ENCODE assay signal across 8 cellular contexts in the genomic region with DNA sequence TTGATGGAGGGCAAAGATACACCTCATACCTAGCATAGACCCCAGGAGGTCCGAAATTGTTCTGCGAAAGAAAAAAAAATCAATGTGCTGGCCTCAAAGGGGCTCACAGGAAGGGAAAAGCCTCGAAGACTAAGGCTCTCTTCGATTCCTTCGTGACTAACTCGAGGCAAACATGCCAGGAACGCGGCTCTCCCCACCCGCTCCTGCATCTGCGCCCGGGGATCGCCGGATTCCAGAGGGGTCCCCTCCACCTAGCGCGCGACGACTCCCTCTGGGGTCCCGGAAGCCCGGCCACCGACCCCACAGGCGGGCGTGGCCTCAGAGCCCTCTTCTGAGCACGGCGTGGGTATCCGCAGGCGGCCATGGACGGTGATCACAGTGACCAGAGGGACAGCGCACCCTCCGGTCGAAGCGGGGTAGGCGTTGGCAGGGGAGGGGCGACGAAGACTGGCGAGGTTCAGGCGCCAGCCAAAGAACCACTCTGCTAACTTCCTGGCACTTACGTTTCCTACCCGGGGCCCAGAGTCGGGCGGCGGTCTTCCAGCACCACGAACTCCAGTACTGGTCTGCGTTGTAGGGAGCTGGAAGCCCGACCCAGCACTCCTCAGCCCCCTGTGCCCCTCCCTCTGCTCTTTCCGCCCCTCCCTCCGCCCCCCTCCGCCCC. TPM values are rescaled to one million over a fixed set of nuclear protein-coding genes. Genes with fewer than 3 reads are reported as not detected.
DNase-seq lines count a peak whose midpoint lies in the region; ATAC-seq, FAIRE-seq and TF ChIP-seq lines count a peak whose summit lies in the region.

No MANE protein-coding gene starts in this region.

- H3K4me3 Mint-ChIP-seq in activated CD4-positive, alpha-beta T cell treated with anti-CD3 and anti-CD28 coated beads for 36 hours, result peak overlapping the region; percentile 75
- peak overlapping the region; percentile 88 to 97 for H3K4me3 Mint-ChIP-seq in stimulated activated naive CD8-positive, alpha-beta T cell treated with anti-CD3 and anti-CD28 coated beads, Interleukin-15, amount 100 ng/mL, for 72 hours

- H3K36me3 ChIP-seq in colonic mucosa, result no peaks in the 10 kb centered on the region
- peaks cover 0 to 25% of the 10 kb centered on the region in 2 donors for H3K36me3 ChIP-seq in left lung

- H3K27me3 Mint-ChIP-seq in activated CD4-positive, alpha-beta T cell treated with anti-CD3 and anti-CD28 coated beads for 36 hours, result no peaks in the 10 kb centered on the region
- no peaks in the 10 kb centered on the region for H3K27me3 Mint-ChIP-seq in stimulated activated naive CD8-positive, alpha-beta T cell treated with anti-CD3 and anti-CD28 coated beads, Interleukin-15, amount 100 ng/mL, for 72 hours

- peak overlapping the region; percentile 81 for H3K4me3 ChIP-seq in colonic mucosa
- H3K4me3 ChIP-seq in left lung, result peak overlapping the region; percentile 66 to 78

- H3K27ac ChIP-seq in RWPE1 (peak overlapping the region; percentile 100), colonic mucosa (peak overlapping the region; percentile 99), left lung (peak overlapping the region; percentile 98 to 99)

- H3K36me3 Mint-ChIP-seq in activated CD4-positive, alpha-beta T cell treated with anti-CD3 and anti-CD28 coated beads for 36 hours (ENCODE audit: low read depth), result peaks cover 38% of the 10 kb centered on the region

- no peaks in the 10 kb centered on the region for H3K9me3 ChIP-seq in colonic mucosa
- H3K9me3 ChIP-seq in left lung, result no peaks in the 10 kb centered on the region

- FAIRE-seq in HTR-8/SVneo (lab: Jason Lieb, UNC), result no peak

- CTCF ChIA-PET in activated CD4-positive, alpha-beta T cell treated with anti-CD3 and anti-CD28 coated beads for 36 hours (lab: Charles Lee), result interaction anchor here (2.1 kb wide), 1 partner anchor 10 kb away, joined by 11 read pairs; no protein-coding TSS in a partner anchor
- CTCF ChIA-PET in RWPE1 (lab: Yijun Ruan, JAX), result interaction anchor here (0.6 to 1.2 kb wide), 2 partner anchors 10 to 623 kb away, joined by 3 to 4 read pairs; no protein-coding TSS in a partner anchor

- peak; percentile 57 for TF ChIP-seq CTCF in RWPE1 (conservative IDR thresholded peaks at IDR 0.05; ENCODE audit: low read depth)
- TF ChIP-seq CTCF in colonic mucosa (IDR thresholded peaks at IDR 0.05), result peak; percentile 39
- peak; percentile 19 to 27 for TF ChIP-seq CTCF in left lung (IDR thresholded peaks at IDR 0.05)

- H3K4me1 Mint-ChIP-seq in activated CD4-positive, alpha-beta T cell treated with anti-CD3 and anti-CD28 coated beads for 36 hours, result peaks cover 37% of the 10 kb centered on the region
- peaks cover 41% of the 10 kb centered on the region for H3K4me1 Mint-ChIP-seq in stimulated activated naive CD8-positive, alpha-beta T cell treated with anti-CD3 and anti-CD28 coated beads, Interleukin-15, amount 100 ng/mL, for 72 hours

- peak overlapping the region; percentile 95 for H3K27ac Mint-ChIP-seq in activated CD4-positive, alpha-beta T cell treated with anti-CD3 and anti-CD28 coated beads for 36 hours
- peak overlapping the region; percentile 91 to 96 for H3K27ac Mint-ChIP-seq in stimulated activated naive CD8-positive, alpha-beta T cell treated with anti-CD3 and anti-CD28 coated beads, Interleukin-15, amount 100 ng/mL, for 72 hours

- H3K9me3 Mint-ChIP-seq in activated CD4-positive, alpha-beta T cell treated with anti-CD3 and anti-CD28 coated beads for 36 hours (ENCODE audit: low read depth), result no peaks in the 10 kb centered on the region
- no peaks in the 10 kb centered on the region for H3K9me3 Mint-ChIP-seq in stimulated activated naive CD8-positive, alpha-beta T cell treated with anti-CD3 and anti-CD28 coated beads, Interleukin-15, amount 100 ng/mL, for 72 hours

- ATAC-seq in activated CD4-positive, alpha-beta T cell treated with anti-CD3 and anti-CD28 coated beads for 36 hours, result peak; percentile 64
- ATAC-seq in GM21576 (IDR thresholded peaks at IDR 0.05; ENCODE audit: unreplicated experiment) (peak; percentile 52), left lung (peak; percentile 86)
- ATAC-seq in stimulated activated naive CD8-positive, alpha-beta T cell treated with anti-CD3 and anti-CD28 coated beads, Interleukin-15, amount 100 ng/mL, for 72 hours, result peak; percentile 74

- DNase-seq in activated CD4-positive, alpha-beta T cell treated with anti-CD3 and anti-CD28 coated beads for 36 hours, result no peak
- DNase-seq in activated CD4-positive, alpha-beta T cell treated with anti-CD3 and anti-CD28 coated beads for 48 hours, result no peak
- DNase-seq in HTR-8/SVneo (ENCODE audit: insufficient read length, low spot score), result peak; percentile 82
- DNase-seq in RWPE1 (ENCODE audit: low spot score), result peak; percentile 95
- peak; percentile 91 for DNase-seq in colonic mucosa
- peak; percentile 90 to 95 for DNase-seq in left lung
- DNase-seq in stimulated activated naive CD8-positive, alpha-beta T cell treated with anti-CD3 and anti-CD28 coated beads, Interleukin-15, amount 100 ng/mL, for 72 hours, result peak in 1 of 2 donors; percentile 81

- POLR2A ChIA-PET in activated CD4-positive, alpha-beta T cell treated with anti-CD3 and anti-CD28 coated beads for 36 hours (lab: Charles Lee), result interaction anchor here (0.5 to 2.3 kb wide), 9 partner anchors 10 to 739 kb away, joined by 3 to 32 read pairs (median 3); a partner anchor contains a TSS
- POLR2A ChIA-PET in RWPE1 (lab: Yijun Ruan, JAX; ENCODE audit: low non-redundant PET), result interaction anchor here (0.6 kb wide), 1 partner anchor 224 kb away, joined by 3 read pairs; no protein-coding TSS in a partner anchor

- H3K27me3 ChIP-seq in colonic mucosa (no peaks in the 10 kb centered on the region), left lung (no peaks in the 10 kb centered on the region)

- peak overlapping the region; percentile 62 to 81 for H3K9ac ChIP-seq in colonic mucosa (ENCODE audit: low read depth in 2 of 2, low read length in 2 of 2)

- intact Hi-C loops in activated CD4-positive, alpha-beta T cell treated with anti-CD3 and anti-CD28 coated beads for 36 hours (cut with DNase I, micrococcal nuclease), result loop anchor here (1.0 to 10.0 kb wide), 7 partner anchors 174 to 712 kb away; a partner anchor contains a TSS
- intact Hi-C loops in colonic mucosa (cut with DNase I) (no loop called here), left lung (cut with DNase I) (no loop called here)

- H3K4me1 ChIP-seq in colonic mucosa (peaks cover 8% of the 10 kb centered on the region), left lung (peaks cover 16 to 48% of the 10 kb centered on the region in 2 donors)

RNA-seq across cellular contexts. Expression of a gene that starts 0.5 kb away (rescaled TPM):
- total RNA-seq in activated CD4-positive, alpha-beta T cell treated with anti-CD3 and anti-CD28 coated beads for 36 hours, result 100 to 1,000 TPM; 106 to 143 TPM
- 10 to 100 TPM; 64.5 to 80.5 TPM for total RNA-seq in colonic mucosa
- 10 to 100 TPM; 58.9 to 77.1 TPM for total RNA-seq in left lung

Comparison
In these comparisons a context has a peak if more than half of its experiments do, and no peak if none do; other contexts are left out.
1. DNase-seq: peak in HTR-8/SVneo (single experiment), RWPE1 (single experiment), colonic mucosa (single experiment) and left lung (2 of 2); none in activated CD4-positive, alpha-beta T cell treated with anti-CD3 and anti-CD28 coated beads for 36 hours (single experiment) and activated CD4-positive, alpha-beta T cell treated with anti-CD3 and anti-CD28 coated beads for 48 hours (single experiment).
2. intact Hi-C loops: an anchor here in activated CD4-positive, alpha-beta T cell treated with anti-CD3 and anti-CD28 coated beads for 36 hours (1.0 to 10.0 kb wide); none called in colonic mucosa and left lung.
3. Peak in every context shown above with its lines, with median percentiles within 50 percentile points of each other: ATAC-seq, H3K27ac ChIP-seq and CTCF ChIP-seq.